26 cellular contexts compared by ENCODE assay signal in the genomic region with DNA sequence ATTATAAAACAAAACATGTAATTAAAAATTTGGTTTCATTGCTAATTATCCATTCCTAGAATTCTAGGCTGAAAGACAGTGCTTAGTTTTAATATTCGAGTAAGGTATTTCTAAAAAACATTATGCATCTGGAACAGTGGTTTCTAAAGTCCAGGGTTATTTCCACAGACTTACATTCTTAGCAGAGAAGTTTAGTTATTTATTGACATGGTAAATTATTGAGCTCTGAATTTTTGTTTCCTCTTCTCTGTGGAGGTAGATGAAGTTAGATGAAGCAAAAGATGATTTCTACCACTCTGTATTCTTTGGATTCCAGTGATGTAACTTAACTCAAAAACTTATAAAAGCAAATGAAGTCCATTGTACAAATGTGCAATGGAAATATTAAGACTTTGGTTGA.
DNase-seq lines count a peak whose midpoint lies in the region; ATAC-seq and TF ChIP-seq lines count a peak whose summit lies in the region.
"Had no signal": no experiment of that assay in that cellular context is flagged by ENCODE, and none has a peak within 500 bp of the region (broad histone marks: within the 10 kb centered on the region; RNA-seq: fewer than 3 reads in every experiment).

No MANE protein-coding gene starts in this region.

- H3K9ac ChIP-seq in mammary epithelial cell (ENCODE audit: insufficient read depth, low read length) = no peak overlapping the region
- H3K9ac ChIP-seq: BLaER1 had no signal

- 18% methylated on average over 1 of the region's 1 CpG for WGBS in mammary epithelial cell (ENCODE audit: low coverage, missing lambda C conversion rate)

- BruUV-seq in mammary epithelial cell (replicated peaks; lab: Mats Ljungman, UMichigan) = no TSS peak

- H3K36me3 ChIP-seq in mammary epithelial cell (ENCODE audit: insufficient read depth, low read length) = no peaks in the 10 kb centered on the region
- H3K36me3 ChIP-seq: BLaER1, ovary, right atrium auricular region, upper lobe of left lung, WERI-Rb-1 had no signal

- ATAC-seq in GM18511 (IDR thresholded peaks at IDR 0.05; ENCODE audit: unreplicated experiment) (peak; percentile 50), GM19463 (IDR thresholded peaks at IDR 0.05; ENCODE audit: unreplicated experiment) (peak; percentile 37), HG03135 (IDR thresholded peaks at IDR 0.05; ENCODE audit: unreplicated experiment) (peak; percentile 52)
- ATAC-seq: effector memory CD8-positive, alpha-beta T cell; esophagus mucosa; natural killer cell had no signal

- no peaks in the 10 kb centered on the region for H4K20me1 ChIP-seq in mammary epithelial cell (ENCODE audit: insufficient read depth, low read length)
- H4K20me1 ChIP-seq: BLaER1 had no signal

- in situ Hi-C loops in mammary epithelial cell (cut with MboI; ENCODE audit: low sequenced_read_pairs in 2 of 2) = no loop called here

- intact Hi-C loops in mammary epithelial cell (cut with micrococcal nuclease) = no loop called here

- H3K4me1 ChIP-seq in mammary epithelial cell (ENCODE audit: insufficient read depth, low read length) = no peaks in the 10 kb centered on the region
- H3K4me1 ChIP-seq: BLaER1, right atrium auricular region, upper lobe of left lung had no signal

- no peak overlapping the region for H2AFZ ChIP-seq in mammary epithelial cell (ENCODE audit: low read depth, low read length)
- H2AFZ ChIP-seq: hepatocyte had no signal

- H3K27me3 ChIP-seq in mammary epithelial cell (ENCODE audit: insufficient read depth, low read length) = no peaks in the 10 kb centered on the region
- H3K27me3 ChIP-seq: BLaER1, hepatocyte, ovary, right atrium auricular region, upper lobe of left lung had no signal

- no peak overlapping the region for H3K27ac ChIP-seq in mammary epithelial cell (ENCODE audit: insufficient read depth, low read depth, low read length)
- H3K27ac ChIP-seq: BLaER1, hepatocyte, ovary, right atrium auricular region, upper lobe of left lung, WERI-Rb-1 had no signal

- no peaks in the 10 kb centered on the region for H3K79me2 ChIP-seq in mammary epithelial cell (ENCODE audit: insufficient read depth, low read length)
- H3K79me2 ChIP-seq: hepatocyte had no signal

- peaks cover 13% of the 10 kb centered on the region for H3K9me3 ChIP-seq in mammary epithelial cell (replicated peaks; ENCODE audit: insufficient read depth, low read length)
- H3K9me3 ChIP-seq: BLaER1, ovary, right atrium auricular region, upper lobe of left lung had no signal

- no peak overlapping the region for H3K4me3 ChIP-seq in mammary epithelial cell (replicated peaks in 1 of 3; ENCODE audit: insufficient read depth in 1 of 3, low read depth in 2 of 3, low read length in 3 of 3)
- H3K4me3 ChIP-seq: BLaER1, hepatocyte, ovary, right atrium auricular region, upper lobe of left lung had no signal

- no peak overlapping the region for H3K4me2 ChIP-seq in mammary epithelial cell (ENCODE audit: insufficient read depth, low read depth, low read length)
- H3K4me2 ChIP-seq: BLaER1, hepatocyte had no signal

- CTCF ChIA-PET in mammary epithelial cell (lab: Charles Lee; ENCODE audit: low non-redundant PET) = no interaction called here

- no peak for TF ChIP-seq CTCF in mammary epithelial cell (conservative IDR thresholded peaks at IDR 0.05 in 1 of 2, IDR thresholded peaks at IDR 0.05 in 1 of 2; ENCODE audit: extremely low read depth in 1 of 2, insufficient read depth in 1 of 2, low read depth in 1 of 2, low read length in 2 of 2)

- dilution Hi-C loops in mammary epithelial cell (cut with HindIII; ENCODE audit: low sequenced_read_pairs) = no loop called here

- DNase-seq in glomerular visceral epithelial cell (ENCODE audit: extremely low spot score) (peak; percentile 11), mammary epithelial cell (no peak), DMS53 treated with DMSO at 0.1 percent for 48 hours (lab: John Stamatoyannopoulos, UW; ENCODE audit: unreplicated experiment) (no peak), MV-4-11 (lab: John Stamatoyannopoulos, UW) (no peak)
- no peak for DNase-seq in activated naive CD4-positive, alpha-beta T cell (lab: John Stamatoyannopoulos, UW)
- DNase-seq: activated CD4-positive, alpha-beta T cell treated with anti-CD3 and anti-CD28 coated beads, Interleukin-2, amount 10 ng/mL, durations not matched to agents 7 days and 5 days; activated naive CD4-positive, alpha-beta T cell treated with anti-CD3 and anti-CD28 coated beads, Interleukin-2, amount 10 ng/mL, durations not matched to agents 7 days and 5 days; amniotic stem cell; DMS79; effector memory CD8-positive, alpha-beta T cell; foreskin melanocyte; natural killer cell; NCI-H2081; NCI-H345; NCI-H748 treated with DMSO at 0.1 percent for 48 hours; ovary; substantia nigra; upper lobe of left lung; WERI-Rb-1 had no signal
